ENCODE assay signal across 23 cellular contexts in genomic region chr1:34780528-34780927, GRCh38. TPM values are rescaled to one million over a fixed set of nuclear protein-coding genes. Genes with fewer than 3 reads are reported as not detected.
DNase-seq lines count a peak whose midpoint lies in the region; ATAC-seq and TF ChIP-seq lines count a peak whose summit lies in the region.
"Had no signal": no experiment of that assay in that cellular context is flagged by ENCODE, and none has a peak within 500 bp of the region (broad histone marks: within the 10 kb centered on the region; RNA-seq: fewer than 3 reads in every experiment).

No MANE protein-coding gene starts in this region.

- H2AFZ ChIP-seq in PC-3 (ENCODE audit: low read length), result peak overlapping the region; percentile 74

- H3K27me3 ChIP-seq in PC-3 (ENCODE audit: low read length), result no peaks in the 10 kb centered on the region

- H3K4me3 Mint-ChIP-seq in Calu3 (ENCODE audit: low read depth, unreplicated experiment) (peak overlapping the region; percentile 88), nephron progenitor cell (peak overlapping the region; percentile 48)
- H3K4me3 Mint-ChIP-seq: activated CD8-positive, alpha-beta T cell treated with anti-CD3 and anti-CD28 coated beads, Interleukin-2, amount 10 ng/mL, durations not matched to agents 7 days and 5 days; central memory CD8-positive, alpha-beta T cell; natural killer cell had no signal

- ATAC-seq in PC-3 (no peak), HG02759 (IDR thresholded peaks at IDR 0.05; ENCODE audit: unreplicated experiment) (no peak), HG03521 (IDR thresholded peaks at IDR 0.05; ENCODE audit: unreplicated experiment) (no peak)
- ATAC-seq: activated CD4-positive, CD25-positive, alpha-beta regulatory T cell treated with anti-CD3 and anti-CD28 coated beads, Interleukin-2, amount 50 U/mL, for 24 hours; sciatic nerve had no signal

- TF ChIP-seq CTCF in Calu3 (IDR thresholded peaks at IDR 0.05; ENCODE audit: unreplicated experiment), result no peak
- no peak for TF ChIP-seq CTCF in PC-3 (conservative IDR thresholded peaks at IDR 0.05; ENCODE audit: low read depth, low read length)
- TF ChIP-seq CTCF in nephron progenitor cell (IDR thresholded peaks at IDR 0.05), result no peak
- no peak for TF ChIP-seq CTCF in foreskin fibroblast (IDR thresholded peaks at IDR 0.05; ENCODE audit: low read depth, low read length)

- peak overlapping the region; percentile 98 for H3K4me2 ChIP-seq in PC-3 (ENCODE audit: low read length)

- BruUV-seq in Calu3 (replicated peaks; lab: Mats Ljungman, UMichigan) (TSS peak; percentile 80), PC-3 (replicated peaks; lab: Mats Ljungman, UMichigan) (TSS peak; percentile 61)

- intact Hi-C loops in Calu3 (cut with micrococcal nuclease; ENCODE audit: unreplicated experiment), result loop anchor here (2.0 kb wide), 1 partner anchor 18 kb away; no protein-coding TSS in a partner anchor
- intact Hi-C loops in PC-3 (cut with micrococcal nuclease), result no loop called here

- no peaks in the 10 kb centered on the region for H3F3A ChIP-seq in PC-3 (ENCODE audit: low read length, unreplicated experiment)

- H3K27ac Mint-ChIP-seq in Calu3 (ENCODE audit: unreplicated experiment) (peak overlapping the region; percentile 64), nephron progenitor cell (no peak overlapping the region)
- H3K27ac Mint-ChIP-seq: activated CD8-positive, alpha-beta T cell treated with anti-CD3 and anti-CD28 coated beads, Interleukin-2, amount 10 ng/mL, durations not matched to agents 7 days and 5 days; activated T-cell treated with anti-CD3 and anti-CD28 coated beads, Interleukin-2, amount 50 U/mL, for 24 hours; natural killer cell had no signal

- peaks cover 17% of the 10 kb centered on the region for H3K36me3 ChIP-seq in PC-3 (ENCODE audit: low read depth, low read length)
- H3K36me3 ChIP-seq: esophagus muscularis mucosa, uterus had no signal

- H3K4me3 ChIP-seq in PC-3 (ENCODE audit: low read length), result peak overlapping the region; percentile 96
- H3K4me3 ChIP-seq in foreskin fibroblast (ENCODE audit: low read depth in 1 of 2, low read length in 2 of 2), result no peak overlapping the region

- POLR2A ChIA-PET in PC-3 (lab: Charles Lee; ENCODE audit: unreplicated experiment), result interaction anchor here (0.6 kb wide), 1 partner anchor 1345 kb away, joined by 3 read pairs; no protein-coding TSS in a partner anchor

- H4K20me1 ChIP-seq in PC-3 (ENCODE audit: low read length), result no peaks in the 10 kb centered on the region

- peaks cover 65% of the 10 kb centered on the region for H3K4me1 ChIP-seq in PC-3 (ENCODE audit: insufficient read depth, low read length)
- H3K4me1 ChIP-seq: parathyroid adenoma had no signal

- H3K27me3 Mint-ChIP-seq in Calu3 (ENCODE audit: unreplicated experiment), result no peaks in the 10 kb centered on the region
- peaks cover 76% of the 10 kb centered on the region for H3K27me3 Mint-ChIP-seq in nephron progenitor cell (ENCODE audit: low read depth, poor library complexity)

- H3K27ac ChIP-seq in PC-3 (ENCODE audit: low read length) (peak overlapping the region; percentile 94), epithelial cell of prostate (peak overlapping the region; percentile 100)
- H3K27ac ChIP-seq: esophagus muscularis mucosa, parathyroid adenoma, uterus had no signal

- H3K4me1 Mint-ChIP-seq in Calu3 (ENCODE audit: low read depth, unreplicated experiment), result peaks cover 54% of the 10 kb centered on the region
- no peaks in the 10 kb centered on the region for H3K4me1 Mint-ChIP-seq in nephron progenitor cell
- H3K4me1 Mint-ChIP-seq: central memory CD8-positive, alpha-beta T cell; natural killer cell had no signal

- CTCF ChIA-PET in Calu3 (lab: Charles Lee) (no interaction called here), PC-3 (lab: Charles Lee) (interaction anchor here (1.0 kb wide), 1 partner anchor 18 kb away, joined by 3 read pairs; no protein-coding TSS in a partner anchor)

- DNase-seq in Calu3, result peak; percentile 28
- DNase-seq in PC-3, result peak; percentile 34
- DNase-seq in epithelial cell of prostate (ENCODE audit: low read depth, low spot score), result no peak
- no peak for DNase-seq in nephron progenitor cell
- DNase-seq in foreskin fibroblast, result no peak
- DNase-seq in MV-4-11 (lab: John Stamatoyannopoulos, UW), result no peak
- DNase-seq: activated CD8-positive, alpha-beta T cell treated with anti-CD3 and anti-CD28 coated beads, Interleukin-2, amount 10 ng/mL, durations not matched to agents 7 days and 5 days; activated T-cell treated with anti-CD3 and anti-CD28 coated beads, Interleukin-2, amount 50 U/mL, for 24 hours; C1 segment of cervical spinal cord; natural killer cell; NCI-H2171 treated with DMSO at 0.1 percent for 48 hours; SHP77; SW 1271; uterus had no signal

- H3K9me2 ChIP-seq in PC-3 (replicated peaks; ENCODE audit: low read length), result no peaks in the 10 kb centered on the region

- H3K36me3 Mint-ChIP-seq in Calu3 (ENCODE audit: insufficient read depth, unreplicated experiment), result peaks cover 48% of the 10 kb centered on the region
- no peaks in the 10 kb centered on the region for H3K36me3 Mint-ChIP-seq in nephron progenitor cell (ENCODE audit: low read depth)
- H3K36me3 Mint-ChIP-seq: natural killer cell had no signal

- H3K9ac ChIP-seq in PC-3 (ENCODE audit: low read length), result peak overlapping the region; percentile 93
- H3K9ac ChIP-seq: parathyroid adenoma had no signal

- peaks cover 56% of the 10 kb centered on the region for H3K79me2 ChIP-seq in PC-3 (ENCODE audit: low read length)
- H3K79me2 ChIP-seq: parathyroid adenoma had no signal

- H3K9me3 Mint-ChIP-seq in Calu3 (ENCODE audit: low read depth, unreplicated experiment), result no peaks in the 10 kb centered on the region
- no peaks in the 10 kb centered on the region for H3K9me3 Mint-ChIP-seq in nephron progenitor cell
- H3K9me3 Mint-ChIP-seq: activated T-cell treated with anti-CD3 and anti-CD28 coated beads, Interleukin-2, amount 50 U/mL, for 24 hours; central memory CD8-positive, alpha-beta T cell; natural killer cell had no signal

- H3K9me3 ChIP-seq in PC-3 (ENCODE audit: low read length), result no peaks in the 10 kb centered on the region
- H3K9me3 ChIP-seq: esophagus muscularis mucosa, uterus had no signal

RNA-seq across cellular contexts. Expression of gene GJB3, which starts 0.5 kb away (rescaled TPM):
- total RNA-seq in Calu3 (2022) (23.1 and 23.5 TPM in 2 replicates), PC-3 (2014; rRNA removed) (89.9 and 97.9 TPM in 2 replicates)
- total RNA-seq: activated CD8-positive, alpha-beta T cell treated with anti-CD3 and anti-CD28 coated beads, Interleukin-2, amount 10 ng/mL, durations not matched to agents 7 days and 5 days; esophagus muscularis mucosa; natural killer cell; OCI-LY7; subcutaneous adipose tissue had no signal

RNA-seq across cellular contexts. Expression of gene GJA4, which starts 12.3 kb away (rescaled TPM):
- total RNA-seq in Calu3 (2022) (not detected in 2 replicates), PC-3 (2014; rRNA removed) (not detected in 2 replicates)
- total RNA-seq: activated CD8-positive, alpha-beta T cell treated with anti-CD3 and anti-CD28 coated beads, Interleukin-2, amount 10 ng/mL, durations not matched to agents 7 days and 5 days; natural killer cell; OCI-LY7 had no signal

RNA-seq across cellular contexts. Expression of gene GJB4, which starts 21.0 kb away (rescaled TPM):
- total RNA-seq in Calu3 (2022), result 2.5 and 2.6 TPM in 2 replicates
- 0.12 TPM in 1 of 2 replicates, not detected in the other for total RNA-seq in PC-3 (2014; rRNA removed)
- total RNA-seq: activated CD8-positive, alpha-beta T cell treated with anti-CD3 and anti-CD28 coated beads, Interleukin-2, amount 10 ng/mL, durations not matched to agents 7 days and 5 days; esophagus muscularis mucosa; natural killer cell; OCI-LY7; sciatic nerve; subcutaneous adipose tissue; uterus had no signal

RNA-seq across cellular contexts. Expression of gene GJB5, which starts 25.7 kb away (rescaled TPM):
- total RNA-seq in Calu3 (2022) (0.73 and 1.1 TPM in 2 replicates), PC-3 (2014; rRNA removed) (7.2 and 8.1 TPM in 2 replicates)
- total RNA-seq: activated CD8-positive, alpha-beta T cell treated with anti-CD3 and anti-CD28 coated beads, Interleukin-2, amount 10 ng/mL, durations not matched to agents 7 days and 5 days; esophagus muscularis mucosa; natural killer cell; OCI-LY7; subcutaneous adipose tissue had no signal

Comparison
In these comparisons a context has a peak if more than half of its experiments do, and no peak if none do; other contexts are left out.
1. DNase-seq: peak in Calu3 (single experiment) and PC-3 (single experiment); none in epithelial cell of prostate (single experiment), nephron progenitor cell (single experiment), foreskin fibroblast (0 of 2) and MV-4-11 (single experiment).